In genomic region chr3:133980550-133980949, GRCh38 we compare ENCODE assay signal across 35 cellular contexts. TPM values are rescaled to one million over a fixed set of nuclear protein-coding genes. Genes with fewer than 3 reads are reported as not detected.
"Had no signal": no experiment of that assay in that cellular context is flagged by ENCODE, and none has a peak within 500 bp of the region (broad histone marks: within the 10 kb centered on the region; RNA-seq: fewer than 3 reads in every experiment).

No MANE protein-coding gene starts in this region.

- H3K9me3 ChIP-seq: adrenal gland, body of pancreas, breast epithelium had no signal

- H3K27me3 ChIP-seq: adrenal gland, body of pancreas, brain microvascular endothelial cell, breast epithelium had no signal

- H3K4me1 ChIP-seq: adrenal gland, body of pancreas, breast epithelium had no signal

- H3K4me3 ChIP-seq: adrenal gland, body of pancreas, breast epithelium had no signal

- ATAC-seq: activated CD8-positive, alpha-beta T cell treated with anti-CD3 and anti-CD28 coated beads for 36 hours; activated T-cell treated with anti-CD3 and anti-CD28 coated beads, Interleukin-2, amount 50 U/mL, for 4 hours; activated T-helper 17 cell treated with anti-CD3 and anti-CD28 coated beads, Interleukin-2, amount 50 U/mL, for 72 hours; body of pancreas had no signal

- H3K36me3 ChIP-seq: adrenal gland, brain microvascular endothelial cell, breast epithelium had no signal

- DNase-seq: activated B cell treated with CpG ODN at 0.5 μM for 24 hours; activated CD4-positive, alpha-beta memory T cell treated with anti-CD3 and anti-CD28 coated beads for 36 hours; activated CD4-positive, alpha-beta T cell treated with anti-CD3 and anti-CD28 coated beads for 4 hours; activated CD4-positive, alpha-beta T cell treated with anti-CD3 and anti-CD28 coated beads, Interleukin-2, amount 10 ng/mL, durations not matched to agents 24 days and 14 days; activated CD4-positive, alpha-beta T cell treated with anti-CD3 and anti-CD28 coated beads, Interleukin-2, amount 50 U/mL, for 1 hour; activated CD4-positive, alpha-beta T cell treated with anti-CD3 and anti-CD28 coated beads, Interleukin-2, amount 50 U/mL, for 4 hours; activated CD4-positive, CD25-positive, alpha-beta regulatory T cell treated with anti-CD3 and anti-CD28 coated beads, Interleukin-2, amount 50 U/mL, for 72 hours; activated CD8-positive, alpha-beta memory T cell treated with anti-CD3 and anti-CD28 coated beads, Interleukin-2, amount 50 U/mL, for 4 hours; activated CD8-positive, alpha-beta T cell treated with anti-CD3 and anti-CD28 coated beads for 36 hours; activated effector memory CD4-positive, alpha-beta T cell treated with anti-CD3 and anti-CD28 coated beads, Interleukin-2, amount 50 U/mL, for 16 hours; activated gamma-delta T cell treated with Interleukin-2 at 50 U/mL for 16 hours; activated naive CD4-positive, alpha-beta T cell; activated naive CD4-positive, alpha-beta T cell treated with anti-CD3 and anti-CD28 coated beads for 36 hours; activated naive CD4-positive, alpha-beta T cell treated with anti-CD3 and anti-CD28 coated beads, Interleukin-2, amount 50 U/mL, for 16 hours; activated naive CD8-positive, alpha-beta T cell treated with anti-CD3 and anti-CD28 coated beads for 36 hours; activated T-cell treated with anti-CD3 and anti-CD28 coated beads for 4 hours; activated T-cell treated with anti-CD3 and anti-CD28 coated beads, Interleukin-2, amount 50 U/mL, for 1 hour; activated T-cell treated with anti-CD3 and anti-CD28 coated beads, Interleukin-2, amount 50 U/mL, for 4 hours; activated T-cell treated with anti-CD3 and anti-CD28 coated beads, Interleukin-2, amount 50 U/mL, for 72 hours; adrenal gland; amniotic stem cell; aorta; body of pancreas; brain microvascular endothelial cell; central memory CD4-positive, alpha-beta T cell; SW 1271; T-helper 1 cell; T-helper 2 cell; T-helper 9 cell had no signal

- H3K27ac ChIP-seq: body of pancreas, brain microvascular endothelial cell, VCaP had no signal

RNA-seq across cellular contexts. Expression of gene SLCO2A1, which starts 49.2 kb away (rescaled TPM):
- total RNA-seq: activated B cell treated with CpG ODN at 0.5 μM for 24 hours; activated CD4-positive, alpha-beta memory T cell treated with anti-CD3 and anti-CD28 coated beads for 36 hours; activated CD4-positive, alpha-beta T cell treated with anti-CD3 and anti-CD28 coated beads, Interleukin-2, amount 10 ng/mL, durations not matched to agents 24 days and 14 days; activated CD8-positive, alpha-beta memory T cell treated with anti-CD3 and anti-CD28 coated beads for 36 hours; activated CD8-positive, alpha-beta T cell treated with anti-CD3 and anti-CD28 coated beads for 36 hours; activated naive CD4-positive, alpha-beta T cell treated with anti-CD3 and anti-CD28 coated beads for 36 hours; activated naive CD4-positive, alpha-beta T cell treated with anti-CD3 and anti-CD28 coated beads, Interleukin-2, amount 50 U/mL, for 72 hours; activated T-helper 1 cell treated with anti-CD3 and anti-CD28 coated beads, Interleukin-12 subunit alpha, Interleukin-12 subunit beta, Interleukin-2, Interleukin-4 antibody, amounts not matched to agents 30 ng/mL and 10 ng/mL and 1 ng/mL, durations not matched to agents 14 hours and 24 hours and 36 hours; activated T-helper 17 cell treated with anti-CD3 and anti-CD28 coated beads, Interleukin-2, amount 50 U/mL, for 72 hours had no signal
